1 cellular context compared by ENCODE assay signal in genomic region chr14:100037351-100037750, GRCh38.
TF ChIP-seq lines count a peak whose summit lies in the region.

No MANE protein-coding gene starts in this region.

TF ChIP-seq in K562, 482 proteins besides CTCF, POLR2A, EP300 and RAD21 (continued from another document):
- TF ChIP-seq USF2 (CRISPR knock-in tag; IDR thresholded peaks at IDR 0.05): peak; percentile 33
- no peak for TF ChIP-seq PKNOX1 (IDR thresholded peaks at IDR 0.05)
- no peak for TF ChIP-seq SP2 (IDR thresholded peaks at IDR 0.05; ENCODE audit: extremely low read depth, low read depth, low read length, poor library complexity, severe bottlenecking)
- TF ChIP-seq E2F8 (IDR thresholded peaks at IDR 0.05; ENCODE audit: low read depth, partially characterized antibody): no peak
